In the genomic region with DNA sequence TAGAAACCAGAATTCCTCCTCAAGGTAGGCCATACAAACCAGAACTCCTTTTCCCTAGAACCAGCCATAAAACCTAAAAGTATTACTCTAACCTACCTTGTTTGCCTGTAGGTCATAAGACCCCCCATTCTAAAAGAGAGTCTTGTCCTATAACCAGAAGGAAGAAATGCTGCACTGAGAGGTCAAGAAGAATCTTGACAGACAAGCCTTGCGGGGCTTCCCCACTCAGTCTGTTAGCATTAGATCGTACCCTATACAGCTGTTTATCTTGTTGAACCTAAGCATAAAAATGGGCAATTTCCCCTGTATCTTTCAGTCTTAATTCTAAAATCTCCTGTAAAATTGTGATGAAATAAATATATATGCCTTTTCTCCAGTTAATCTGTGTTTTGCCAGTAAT, we compare ENCODE assay signal across 1 cellular context.
TF ChIP-seq lines count a peak whose summit lies in the region.

No MANE protein-coding gene starts in this region.

TF ChIP-seq in GM23338, 12 proteins besides CTCF, POLR2A, EP300 and RAD21:
- TF ChIP-seq, protein P1, sequence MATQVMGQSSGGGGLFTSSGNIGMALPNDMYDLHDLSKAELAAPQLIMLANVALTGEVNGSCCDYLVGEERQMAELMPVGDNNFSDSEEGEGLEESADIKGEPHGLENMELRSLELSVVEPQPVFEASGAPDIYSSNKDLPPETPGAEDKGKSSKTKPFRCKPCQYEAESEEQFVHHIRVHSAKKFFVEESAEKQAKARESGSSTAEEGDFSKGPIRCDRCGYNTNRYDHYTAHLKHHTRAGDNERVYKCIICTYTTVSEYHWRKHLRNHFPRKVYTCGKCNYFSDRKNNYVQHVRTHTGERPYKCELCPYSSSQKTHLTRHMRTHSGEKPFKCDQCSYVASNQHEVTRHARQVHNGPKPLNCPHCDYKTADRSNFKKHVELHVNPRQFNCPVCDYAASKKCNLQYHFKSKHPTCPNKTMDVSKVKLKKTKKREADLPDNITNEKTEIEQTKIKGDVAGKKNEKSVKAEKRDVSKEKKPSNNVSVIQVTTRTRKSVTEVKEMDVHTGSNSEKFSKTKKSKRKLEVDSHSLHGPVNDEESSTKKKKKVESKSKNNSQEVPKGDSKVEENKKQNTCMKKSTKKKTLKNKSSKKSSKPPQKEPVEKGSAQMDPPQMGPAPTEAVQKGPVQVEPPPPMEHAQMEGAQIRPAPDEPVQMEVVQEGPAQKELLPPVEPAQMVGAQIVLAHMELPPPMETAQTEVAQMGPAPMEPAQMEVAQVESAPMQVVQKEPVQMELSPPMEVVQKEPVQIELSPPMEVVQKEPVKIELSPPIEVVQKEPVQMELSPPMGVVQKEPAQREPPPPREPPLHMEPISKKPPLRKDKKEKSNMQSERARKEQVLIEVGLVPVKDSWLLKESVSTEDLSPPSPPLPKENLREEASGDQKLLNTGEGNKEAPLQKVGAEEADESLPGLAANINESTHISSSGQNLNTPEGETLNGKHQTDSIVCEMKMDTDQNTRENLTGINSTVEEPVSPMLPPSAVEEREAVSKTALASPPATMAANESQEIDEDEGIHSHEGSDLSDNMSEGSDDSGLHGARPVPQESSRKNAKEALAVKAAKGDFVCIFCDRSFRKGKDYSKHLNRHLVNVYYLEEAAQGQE (IDR thresholded peaks at IDR 0.05; ENCODE audit: unreplicated experiment), result no peak
- TF ChIP-seq POLR2AphosphoS5 (IDR thresholded peaks at IDR 0.05; ENCODE audit: low read depth) (no peak), NANOG (IDR thresholded peaks at IDR 0.05; ENCODE audit: borderline replicate concordance) (no peak), CREB1 (CRISPR knock-in tag; IDR thresholded peaks at IDR 0.05; ENCODE audit: low read depth) (no peak), EZH2 (IDR thresholded peaks at IDR 0.05; ENCODE audit: low read depth, unreplicated experiment) (no peak), STAT1 (IDR thresholded peaks at IDR 0.05; ENCODE audit: unreplicated experiment) (no peak), ZNF114 (CRISPR knock-in tag; IDR thresholded peaks at IDR 0.05) (no peak), ZNF331 (CRISPR knock-in tag; IDR thresholded peaks at IDR 0.05; ENCODE audit: low read depth) (no peak), JUNB (IDR thresholded peaks at IDR 0.05; ENCODE audit: unreplicated experiment) (no peak), EZH2phosphoT487 (IDR thresholded peaks at IDR 0.05; ENCODE audit: unreplicated experiment) (no peak)
- TF ChIP-seq, protein P2, sequence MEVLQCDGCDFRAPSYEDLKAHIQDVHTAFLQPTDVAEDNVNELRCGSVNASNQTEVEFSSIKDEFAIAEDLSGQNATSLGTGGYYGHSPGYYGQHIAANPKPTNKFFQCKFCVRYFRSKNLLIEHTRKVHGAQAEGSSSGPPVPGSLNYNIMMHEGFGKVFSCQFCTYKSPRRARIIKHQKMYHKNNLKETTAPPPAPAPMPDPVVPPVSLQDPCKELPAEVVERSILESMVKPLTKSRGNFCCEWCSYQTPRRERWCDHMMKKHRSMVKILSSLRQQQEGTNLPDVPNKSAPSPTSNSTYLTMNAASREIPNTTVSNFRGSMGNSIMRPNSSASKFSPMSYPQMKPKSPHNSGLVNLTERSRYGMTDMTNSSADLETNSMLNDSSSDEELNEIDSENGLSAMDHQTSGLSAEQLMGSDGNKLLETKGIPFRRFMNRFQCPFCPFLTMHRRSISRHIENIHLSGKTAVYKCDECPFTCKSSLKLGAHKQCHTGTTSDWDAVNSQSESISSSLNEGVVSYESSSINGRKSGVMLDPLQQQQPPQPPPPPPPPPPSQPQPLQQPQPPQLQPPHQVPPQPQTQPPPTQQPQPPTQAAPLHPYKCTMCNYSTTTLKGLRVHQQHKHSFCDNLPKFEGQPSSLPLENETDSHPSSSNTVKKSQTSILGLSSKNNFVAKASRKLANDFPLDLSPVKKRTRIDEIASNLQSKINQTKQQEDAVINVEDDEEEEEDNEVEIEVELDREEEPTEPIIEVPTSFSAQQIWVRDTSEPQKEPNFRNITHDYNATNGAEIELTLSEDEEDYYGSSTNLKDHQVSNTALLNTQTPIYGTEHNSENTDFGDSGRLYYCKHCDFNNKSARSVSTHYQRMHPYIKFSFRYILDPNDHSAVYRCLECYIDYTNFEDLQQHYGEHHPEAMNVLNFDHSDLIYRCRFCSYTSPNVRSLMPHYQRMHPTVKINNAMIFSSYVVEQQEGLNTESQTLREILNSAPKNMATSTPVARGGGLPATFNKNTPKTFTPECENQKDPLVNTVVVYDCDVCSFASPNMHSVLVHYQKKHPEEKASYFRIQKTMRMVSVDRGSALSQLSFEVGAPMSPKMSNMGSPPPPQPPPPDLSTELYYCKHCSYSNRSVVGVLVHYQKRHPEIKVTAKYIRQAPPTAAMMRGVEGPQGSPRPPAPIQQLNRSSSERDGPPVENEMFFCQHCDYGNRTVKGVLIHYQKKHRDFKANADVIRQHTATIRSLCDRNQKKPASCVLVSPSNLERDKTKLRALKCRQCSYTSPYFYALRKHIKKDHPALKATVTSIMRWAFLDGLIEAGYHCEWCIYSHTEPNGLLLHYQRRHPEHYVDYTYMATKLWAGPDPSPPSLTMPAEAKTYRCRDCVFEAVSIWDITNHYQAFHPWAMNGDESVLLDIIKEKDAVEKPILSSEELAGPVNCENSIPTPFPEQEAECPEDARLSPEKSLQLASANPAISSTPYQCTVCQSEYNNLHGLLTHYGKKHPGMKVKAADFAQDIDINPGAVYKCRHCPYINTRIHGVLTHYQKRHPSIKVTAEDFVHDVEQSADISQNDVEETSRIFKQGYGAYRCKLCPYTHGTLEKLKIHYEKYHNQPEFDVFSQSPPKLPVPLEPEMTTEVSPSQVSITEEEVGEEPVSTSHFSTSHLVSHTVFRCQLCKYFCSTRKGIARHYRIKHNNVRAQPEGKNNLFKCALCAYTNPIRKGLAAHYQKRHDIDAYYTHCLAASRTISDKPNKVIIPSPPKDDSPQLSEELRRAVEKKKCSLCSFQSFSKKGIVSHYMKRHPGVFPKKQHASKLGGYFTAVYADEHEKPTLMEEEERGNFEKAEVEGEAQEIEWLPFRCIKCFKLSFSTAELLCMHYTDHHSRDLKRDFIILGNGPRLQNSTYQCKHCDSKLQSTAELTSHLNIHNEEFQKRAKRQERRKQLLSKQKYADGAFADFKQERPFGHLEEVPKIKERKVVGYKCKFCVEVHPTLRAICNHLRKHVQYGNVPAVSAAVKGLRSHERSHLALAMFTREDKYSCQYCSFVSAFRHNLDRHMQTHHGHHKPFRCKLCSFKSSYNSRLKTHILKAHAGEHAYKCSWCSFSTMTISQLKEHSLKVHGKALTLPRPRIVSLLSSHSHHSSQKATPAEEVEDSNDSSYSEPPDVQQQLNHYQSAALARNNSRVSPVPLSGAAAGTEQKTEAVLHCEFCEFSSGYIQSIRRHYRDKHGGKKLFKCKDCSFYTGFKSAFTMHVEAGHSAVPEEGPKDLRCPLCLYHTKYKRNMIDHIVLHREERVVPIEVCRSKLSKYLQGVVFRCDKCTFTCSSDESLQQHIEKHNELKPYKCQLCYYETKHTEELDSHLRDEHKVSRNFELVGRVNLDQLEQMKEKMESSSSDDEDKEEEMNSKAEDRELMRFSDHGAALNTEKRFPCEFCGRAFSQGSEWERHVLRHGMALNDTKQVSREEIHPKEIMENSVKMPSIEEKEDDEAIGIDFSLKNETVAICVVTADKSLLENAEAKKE (CRISPR knock-in tag; IDR thresholded peaks at IDR 0.05), result no peak
- TF ChIP-seq, protein P3, sequence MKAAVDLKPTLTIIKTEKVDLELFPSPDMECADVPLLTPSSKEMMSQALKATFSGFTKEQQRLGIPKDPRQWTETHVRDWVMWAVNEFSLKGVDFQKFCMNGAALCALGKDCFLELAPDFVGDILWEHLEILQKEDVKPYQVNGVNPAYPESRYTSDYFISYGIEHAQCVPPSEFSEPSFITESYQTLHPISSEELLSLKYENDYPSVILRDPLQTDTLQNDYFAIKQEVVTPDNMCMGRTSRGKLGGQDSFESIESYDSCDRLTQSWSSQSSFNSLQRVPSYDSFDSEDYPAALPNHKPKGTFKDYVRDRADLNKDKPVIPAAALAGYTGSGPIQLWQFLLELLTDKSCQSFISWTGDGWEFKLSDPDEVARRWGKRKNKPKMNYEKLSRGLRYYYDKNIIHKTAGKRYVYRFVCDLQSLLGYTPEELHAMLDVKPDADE (IDR thresholded peaks at IDR 0.05), result no peak
TF ChIP-seq in GM23338: peak in this region for 0.
